ENCODE assay signal across 1 cellular context in the genomic region with DNA sequence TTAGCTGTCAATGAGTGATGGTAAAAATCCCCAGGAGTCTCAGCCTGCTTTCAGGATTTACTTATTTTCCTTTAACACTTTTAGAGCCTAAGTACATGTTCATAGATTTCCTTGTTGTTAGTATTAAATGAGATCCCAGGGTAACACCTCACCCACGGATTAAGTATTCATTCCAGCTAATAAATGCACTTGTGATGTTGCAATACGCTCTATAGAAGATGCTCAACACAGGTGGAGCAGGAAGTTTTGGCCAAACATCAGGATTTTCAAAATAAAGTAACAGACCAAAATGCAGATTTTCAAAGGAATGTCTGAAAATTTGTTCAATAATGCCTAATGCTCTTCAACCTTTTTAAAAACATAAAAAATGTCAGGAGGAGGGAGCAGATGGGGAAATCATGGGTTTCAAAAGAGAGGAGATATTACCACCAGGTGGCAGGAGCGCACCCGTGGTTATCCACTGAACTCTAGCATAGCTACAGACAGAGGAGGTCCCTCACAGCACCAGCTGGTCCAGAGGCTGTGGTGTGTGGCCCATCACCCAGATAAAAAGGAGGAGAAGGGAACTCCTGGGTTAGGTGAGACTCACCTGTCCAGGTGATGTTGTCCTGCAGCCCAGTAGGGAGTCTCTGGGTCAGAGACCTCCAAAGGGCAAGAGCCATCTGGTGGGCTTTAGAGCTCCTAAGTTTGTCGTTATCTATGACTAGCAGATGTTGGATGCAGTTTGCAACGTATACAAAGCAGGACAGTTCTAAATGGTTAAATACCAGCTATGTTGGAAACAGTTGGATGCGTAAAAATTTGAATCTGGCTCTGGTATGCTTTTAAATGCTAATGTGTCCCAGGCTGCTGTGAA.
TF ChIP-seq lines count a peak whose summit lies in the region.

No MANE protein-coding gene starts in this region.

TF ChIP-seq in GM23338, 12 proteins besides CTCF, POLR2A, EP300 and RAD21 (continued from another document):
- TF ChIP-seq ZNF462 (CRISPR knock-in tag; IDR thresholded peaks at IDR 0.05) (no peak), EZH2phosphoT487 (IDR thresholded peaks at IDR 0.05; ENCODE audit: unreplicated experiment) (no peak), NANOG (IDR thresholded peaks at IDR 0.05; ENCODE audit: borderline replicate concordance) (no peak)
